9 cellular contexts compared by ENCODE assay signal in genomic region chr17:80029235-80029974, GRCh38. TPM values are rescaled to one million over a fixed set of nuclear protein-coding genes. Genes with fewer than 3 reads are reported as not detected.
A peak's percentile ranks its signal among the peaks of the same experiment; 100 is the strongest.
DNase-seq lines count a peak whose midpoint lies in the region; ATAC-seq, FAIRE-seq and TF ChIP-seq lines count a peak whose summit lies in the region.
"Had no signal": no experiment of that assay in that cellular context is flagged by ENCODE, and none has a peak within 500 bp of the region (broad histone marks: within the 10 kb centered on the region; RNA-seq: fewer than 3 reads in every experiment).

No MANE protein-coding gene starts in this region.

- H3K4me1 Mint-ChIP-seq in stimulated activated naive CD8-positive, alpha-beta T cell treated with anti-CD3 and anti-CD28 coated beads, Interleukin-15, amount 100 ng/mL, for 72 hours = peaks cover 14% of the 10 kb centered on the region
- H3K4me1 Mint-ChIP-seq in T-cell = peaks cover 0 to under 1% (median 0%) of the 10 kb centered on the region in 3 donors

- H3K27me3 Mint-ChIP-seq in stimulated activated naive CD8-positive, alpha-beta T cell treated with anti-CD3 and anti-CD28 coated beads, Interleukin-15, amount 100 ng/mL, for 72 hours = peaks cover 4% of the 10 kb centered on the region
- peaks cover 0 to 1% of the 10 kb centered on the region in 2 donors for H3K27me3 Mint-ChIP-seq in T-cell

- 82% methylated on average over 9 of the region's 9 CpGs for WGBS in HepG2 (ENCODE audit: low lambda C conversion rate)
- 17 to 24% methylated on average over 9 of the region's 9 CpGs for WGBS in aorta, 2 donors

- H3K4me3 Mint-ChIP-seq in stimulated activated naive CD8-positive, alpha-beta T cell treated with anti-CD3 and anti-CD28 coated beads, Interleukin-15, amount 100 ng/mL, for 72 hours = no peak overlapping the region
- H3K4me3 Mint-ChIP-seq in T-cell = no peak overlapping the region

- BruUV-seq in HepG2 (replicated peaks; lab: Mats Ljungman, UMichigan) = no TSS peak

- in situ Hi-C loops in astrocyte of the cerebellum (cut with HindIII; ENCODE audit: low sequenced_read_pairs) (no loop called here), HepG2 (cut with HindIII; ENCODE audit: extremely low pct_ligation_motif_present, low pct_unique_long_range_greater_than_20kb) (no loop called here)

- H3K79me2 ChIP-seq in HepG2 (ENCODE audit: insufficient read depth, low read length) = peaks cover 33% of the 10 kb centered on the region

- TF ChIP-seq POLR2A in HepG2 (IDR thresholded peaks at IDR 0.05; ENCODE audit: insufficient read depth in 1 of 2, low read depth in 2 of 2, low read length in 2 of 2) = no peak

- POLR2A ChIA-PET in HepG2 (lab: Yijun Ruan, JAX) (interaction anchor here (1.2 to 1.5 kb wide), 2 partner anchors 35 to 37 kb away, joined by 3 to 8 read pairs; no protein-coding TSS in a partner anchor), T-cell (lab: Charles Lee) (no interaction called here)

- H3K27ac ChIP-seq in HepG2 (ENCODE audit: extremely low read length, insufficient read depth, low read length) (no peak overlapping the region), aorta (ENCODE audit: low read depth in 1 of 2, low read length in 2 of 2) (peak overlapping the region in 1 of 2 donors; percentile 55)

- no peak for TF ChIP-seq RAD21 in HepG2 (CRISPR knock-in tag; IDR thresholded peaks at IDR 0.05)

- no peaks in the 10 kb centered on the region for H3K27me3 ChIP-seq in HepG2 (ENCODE audit: control insufficient read depth in 1 of 2, insufficient read depth in 2 of 2, low read length in 2 of 2)
- H3K27me3 ChIP-seq in aorta (ENCODE audit: control insufficient read depth in 1 of 2, insufficient read depth in 2 of 2, low read length in 1 of 2) = no peaks in the 10 kb centered on the region

- FAIRE-seq in HepG2 (lab: Jason Lieb, UNC) = peak; percentile 23

- H3K9me3 ChIP-seq in HepG2 (ENCODE audit: low read length) = no peaks in the 10 kb centered on the region
- H3K9me3 ChIP-seq in aorta (ENCODE audit: control insufficient read depth, low read length) = no peaks in the 10 kb centered on the region

- no peak for DNase-seq in stimulated activated naive CD8-positive, alpha-beta T cell treated with anti-CD3 and anti-CD28 coated beads, Interleukin-15, amount 100 ng/mL, for 72 hours
- no peak for DNase-seq in stimulated activated naive CD8-positive, alpha-beta T cell treated with anti-CD3 and anti-CD28 coated beads, Interleukin-15, Interleukin-2, amounts not matched to agents 100 U/mL and 50 U/mL, for 24 hours
- peak; percentile 65 for DNase-seq in astrocyte of the cerebellum (ENCODE audit: low read depth)
- no peak for DNase-seq in HepG2 (ENCODE audit: low spot score)
- peak; percentile 90 to 91 for DNase-seq in aorta
- DNase-seq in NCI-H1105 (lab: John Stamatoyannopoulos, UW) = no peak
- DNase-seq in T-cell = no peak
- DNase-seq: MM.1S had no signal

- H3K4me2 ChIP-seq in HepG2 (ENCODE audit: low read depth, low read length) = no peak overlapping the region

- ATAC-seq in stimulated activated naive CD8-positive, alpha-beta T cell treated with anti-CD3 and anti-CD28 coated beads, Interleukin-15, amount 100 ng/mL, for 72 hours = peak; percentile 43
- no peak for ATAC-seq in stimulated activated naive CD8-positive, alpha-beta T cell treated with anti-CD3 and anti-CD28 coated beads, Interleukin-15, Interleukin-2, amounts not matched to agents 100 U/mL and 50 U/mL, for 24 hours
- peak; percentile 27; the same call in 2 of the 3 replicates for ATAC-seq in HepG2
- ATAC-seq in aorta (ENCODE audit: low FRiP score) = peak; percentile 86
- ATAC-seq in T-cell (replicated peaks in 1 of 4) = no peak
- ATAC-seq in GM21515 (IDR thresholded peaks at IDR 0.05; ENCODE audit: unreplicated experiment) = no peak

- intact Hi-C loops in HepG2 (cut with micrococcal nuclease; ENCODE audit: unreplicated experiment) = no loop called here
- intact Hi-C loops in aorta (cut with DNase I) = no loop called here

- H4K20me1 ChIP-seq in HepG2 (ENCODE audit: insufficient read depth, low read length) = peaks cover 17% of the 10 kb centered on the region; the same call in 1 of the 2 replicates

- no peak overlapping the region for H3K27ac Mint-ChIP-seq in stimulated activated naive CD8-positive, alpha-beta T cell treated with anti-CD3 and anti-CD28 coated beads, Interleukin-15, amount 100 ng/mL, for 72 hours
- no peak overlapping the region for H3K27ac Mint-ChIP-seq in T-cell

- 0 out of 5 replicates have a peak, but pooled peaks cover 0 to 2% of the 10 kb centered on the region in 2 experiments for H3K36me3 ChIP-seq in HepG2 (replicated peaks in 1 of 2; ENCODE audit: control insufficient read depth in 1 of 2, insufficient read depth in 2 of 2, low read length in 2 of 2)
- H3K36me3 ChIP-seq in aorta (ENCODE audit: control insufficient read depth in 1 of 2, insufficient read depth in 2 of 2, low read length in 1 of 2) = no peaks in the 10 kb centered on the region

- TF ChIP-seq CTCF in astrocyte of the cerebellum (IDR thresholded peaks at IDR 0.05; ENCODE audit: low read depth, low read length, missing control alignments) (no peak), HepG2 (CRISPR knock-in tag; IDR thresholded peaks at IDR 0.05) (no peak)

- TF ChIP-seq EP300 in HepG2 (IDR thresholded peaks at IDR 0.05; ENCODE audit: low read depth in 2 of 2, low read length in 2 of 2) (no peak), HepG2 (CRISPR knock-in tag; IDR thresholded peaks at IDR 0.05; ENCODE audit: borderline replicate concordance) (no peak)

- H3K9me3 Mint-ChIP-seq in stimulated activated naive CD8-positive, alpha-beta T cell treated with anti-CD3 and anti-CD28 coated beads, Interleukin-15, amount 100 ng/mL, for 72 hours = no peaks in the 10 kb centered on the region
- no peaks in the 10 kb centered on the region for H3K9me3 Mint-ChIP-seq in T-cell

- H3K4me3 ChIP-seq in astrocyte of the cerebellum (ENCODE audit: low read depth, low read length) (peak overlapping the region; percentile 14), HepG2 (replicated peaks in 1 of 3; ENCODE audit: insufficient read depth in 1 of 3, low read depth in 2 of 3, low read length in 3 of 3) (no peak overlapping the region), aorta (ENCODE audit: low read length in 2 of 2) (no peak overlapping the region)

- H3K4me1 ChIP-seq in HepG2 (ENCODE audit: insufficient read depth, low read length) (peaks cover 81% of the 10 kb centered on the region), aorta (ENCODE audit: control insufficient read depth in 1 of 2, insufficient read depth in 2 of 2, low read length in 2 of 2) (no peaks in the 10 kb centered on the region)

- CTCF ChIA-PET in HepG2 (lab: Yijun Ruan, JAX; ENCODE audit: low intra/inter-chr PET ratio, low total read pairs) (interaction anchor here (0.8 kb wide), 1 partner anchor 21 kb away, joined by 4 read pairs; no protein-coding TSS in a partner anchor), T-cell (lab: Charles Lee) (no interaction called here)

- no peaks in the 10 kb centered on the region for H3K36me3 Mint-ChIP-seq in T-cell

- H3K9ac ChIP-seq in HepG2 (ENCODE audit: insufficient read depth, low read depth, low read length) = no peak overlapping the region

- no peak overlapping the region for H2AFZ ChIP-seq in HepG2 (ENCODE audit: low read length)

RNA-seq across cellular contexts. Expression of gene TBC1D16, which starts 6.3 kb away (rescaled TPM):
- total RNA-seq in HepG2 (2016; rRNA removed; fragmentation: Illumina TruSeq; extraction: Trizol) (24.7 and 24.9 TPM in 2 replicates), aorta (10 to 100 TPM; 42.5 to 43.6 TPM), T-cell (1 to 10 TPM; 1.9 to 6.1 (median 3.4) TPM)
- 4.0 and 5.5 TPM in 2 replicates for total RNA-seq in HepG2 (2016; cell fraction: cytosol; rRNA removed; fragmentation: Illumina TruSeq; extraction: Trizol; ENCODE audit: low read depth)
- 22.2 and 25.3 TPM in 2 replicates for total RNA-seq in HepG2 (2016; cell fraction: insoluble cytoplasmic fraction; rRNA removed; fragmentation: Illumina TruSeq; extraction: Trizol)
- total RNA-seq in HepG2 (2016; cell fraction: membrane; rRNA removed; fragmentation: Illumina TruSeq; extraction: Trizol) = 15.6 and 15.7 TPM in 2 replicates
- 18.9 and 20.0 TPM in 2 replicates for total RNA-seq in HepG2 (2016; cell fraction: nucleus; rRNA removed; fragmentation: Illumina TruSeq; extraction: Trizol)
- polyA plus RNA-seq in HepG2 (2011; rRNA removed) (14.9 and 18.6 TPM in 2 replicates), aorta (10 to 100 TPM in 1 of 2 donors, 1 to 10 TPM in 1; 6.4 to 12.8 TPM)
- polyA plus RNA-seq in HepG2 (2011; cell fraction: cytosol; rRNA removed) = 10.0 and 12.5 TPM in 2 replicates
- polyA plus RNA-seq in HepG2 (2011; cell fraction: nucleus; rRNA removed) = 35.5 and 43.5 TPM in 2 replicates
- polyA plus RNA-seq in HepG2 (2012) = 20.5 and 25.8 TPM in 2 replicates
- 3.1 and 3.8 TPM in 2 replicates for polyA plus RNA-seq in HepG2 (2016; cell fraction: cytosol; fragmentation: Illumina TruSeq; extraction: Trizol; ENCODE audit: low read depth)
- polyA plus RNA-seq in HepG2 (2016; cell fraction: insoluble cytoplasmic fraction; fragmentation: Illumina TruSeq; extraction: Trizol; ENCODE audit: low read depth) = 10.7 and 16.1 TPM in 2 replicates
- polyA plus RNA-seq in HepG2 (2016; cell fraction: membrane; fragmentation: Illumina TruSeq; extraction: Trizol; ENCODE audit: low read depth) = 8.3 and 8.6 TPM in 2 replicates
- 19.8 and 20.3 TPM in 2 replicates for polyA plus RNA-seq in HepG2 (2016; cell fraction: nucleus; fragmentation: Illumina TruSeq; extraction: Trizol; ENCODE audit: insufficient read depth, low read depth)
- polyA minus RNA-seq in HepG2 (2011; rRNA and poly(A)+ RNA removed; ENCODE audit: low replicate concordance) = 7.0 and 54.0 TPM in 2 replicates
- polyA minus RNA-seq in HepG2 (2011; cell fraction: cytosol; rRNA and poly(A)+ RNA removed) = 16.7 and 20.3 TPM in 2 replicates
- polyA minus RNA-seq in HepG2 (2011; cell fraction: nucleus; rRNA and poly(A)+ RNA removed) = 27.6 and 28.5 TPM in 2 replicates

RNA-seq across cellular contexts. Expression of gene CCDC40, which starts 7.0 kb away (rescaled TPM):
- total RNA-seq in HepG2 (2016; rRNA removed; fragmentation: Illumina TruSeq; extraction: Trizol) = 3.8 and 5.5 TPM in 2 replicates
- total RNA-seq in HepG2 (2016; cell fraction: cytosol; rRNA removed; fragmentation: Illumina TruSeq; extraction: Trizol; ENCODE audit: low read depth) = 46.8 and 47.3 TPM in 2 replicates
- 2.3 and 7.7 TPM in 2 replicates for total RNA-seq in HepG2 (2016; cell fraction: insoluble cytoplasmic fraction; rRNA removed; fragmentation: Illumina TruSeq; extraction: Trizol)
- 11.8 and 13.0 TPM in 2 replicates for total RNA-seq in HepG2 (2016; cell fraction: membrane; rRNA removed; fragmentation: Illumina TruSeq; extraction: Trizol)
- total RNA-seq in HepG2 (2016; cell fraction: nucleus; rRNA removed; fragmentation: Illumina TruSeq; extraction: Trizol) = 6.5 and 8.4 TPM in 2 replicates
- polyA plus RNA-seq in HepG2 (2011; rRNA removed) = 4.1 and 4.8 TPM in 2 replicates
- polyA plus RNA-seq in HepG2 (2011; cell fraction: cytosol; rRNA removed) = 1.4 TPM in 2 replicates
- polyA plus RNA-seq in HepG2 (2011; cell fraction: nucleus; rRNA removed) = 17.6 and 21.2 TPM in 2 replicates
- 2.2 and 4.3 TPM in 2 replicates for polyA plus RNA-seq in HepG2 (2012)
- polyA plus RNA-seq in HepG2 (2016; cell fraction: cytosol; fragmentation: Illumina TruSeq; extraction: Trizol; ENCODE audit: low read depth) = 0.32 and 0.43 TPM in 2 replicates
- 2.2 and 2.4 TPM in 2 replicates for polyA plus RNA-seq in HepG2 (2016; cell fraction: insoluble cytoplasmic fraction; fragmentation: Illumina TruSeq; extraction: Trizol; ENCODE audit: low read depth)
- 0.74 and 0.84 TPM in 2 replicates for polyA plus RNA-seq in HepG2 (2016; cell fraction: membrane; fragmentation: Illumina TruSeq; extraction: Trizol; ENCODE audit: low read depth)
- polyA plus RNA-seq in HepG2 (2016; cell fraction: nucleus; fragmentation: Illumina TruSeq; extraction: Trizol; ENCODE audit: insufficient read depth, low read depth) = 19.3 and 21.2 TPM in 2 replicates
- polyA minus RNA-seq in HepG2 (2011; rRNA and poly(A)+ RNA removed; ENCODE audit: low replicate concordance) = 3.0 and 3.8 TPM in 2 replicates
- 1.8 and 4.1 TPM in 2 replicates for polyA minus RNA-seq in HepG2 (2011; cell fraction: cytosol; rRNA and poly(A)+ RNA removed)
- 7.0 and 8.0 TPM in 2 replicates for polyA minus RNA-seq in HepG2 (2011; cell fraction: nucleus; rRNA and poly(A)+ RNA removed)
- total RNA-seq in aorta = 10 to 100 TPM in 1 of 2 donors, 1 to 10 TPM in 1; 3.3 to 11.3 TPM
- 1 to 10 TPM; 2.6 to 6.8 TPM for polyA plus RNA-seq in aorta
- 1 to 10 TPM in 4 of 5 donors, under 1 TPM in 1; 0.70 to 3.1 (median 1.4) TPM for total RNA-seq in T-cell

Comparison
In these comparisons a context has a peak if more than half of its experiments do, and no peak if none do; other contexts are left out.
1. ATAC-seq: peak in stimulated activated naive CD8-positive, alpha-beta T cell treated with anti-CD3 and anti-CD28 coated beads, Interleukin-15, amount 100 ng/mL, for 72 hours (single experiment), HepG2 (single experiment) and aorta (single experiment); none in stimulated activated naive CD8-positive, alpha-beta T cell treated with anti-CD3 and anti-CD28 coated beads, Interleukin-15, Interleukin-2, amounts not matched to agents 100 U/mL and 50 U/mL, for 24 hours (single experiment), T-cell (0 of 4) and GM21515 (single experiment).
2. DNase-seq: peak in astrocyte of the cerebellum (single experiment) and aorta (2 of 2); none in stimulated activated naive CD8-positive, alpha-beta T cell treated with anti-CD3 and anti-CD28 coated beads, Interleukin-15, amount 100 ng/mL, for 72 hours (0 of 2), stimulated activated naive CD8-positive, alpha-beta T cell treated with anti-CD3 and anti-CD28 coated beads, Interleukin-15, Interleukin-2, amounts not matched to agents 100 U/mL and 50 U/mL, for 24 hours (single experiment), HepG2 (single experiment), NCI-H1105 (single experiment) and T-cell (0 of 34).